Comparison of ENCODE assay signal across 12 cellular contexts in the genomic region with DNA sequence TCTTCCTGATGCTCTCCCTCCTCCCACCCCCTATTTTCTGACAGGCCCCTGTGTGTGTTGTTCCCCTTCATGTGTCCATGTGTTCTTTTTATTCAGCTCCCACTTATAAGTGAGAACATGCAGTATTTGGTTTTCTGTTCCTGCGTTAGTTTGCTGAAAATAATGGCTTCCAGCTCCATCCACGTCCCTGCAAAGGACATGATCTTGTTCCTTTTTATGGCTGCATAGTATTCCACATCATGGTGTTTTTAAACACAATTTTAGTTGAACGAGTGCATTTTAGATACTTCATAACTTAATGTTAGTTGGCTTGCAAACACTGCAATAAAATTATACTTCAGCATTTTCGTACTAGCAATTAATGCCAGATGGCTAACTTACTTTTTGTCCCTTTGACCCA. TPM values are rescaled to one million over a fixed set of nuclear protein-coding genes. Genes with fewer than 3 reads are reported as not detected.
"Had no signal": no experiment of that assay in that cellular context is flagged by ENCODE, and none has a peak within 500 bp of the region (broad histone marks: within the 10 kb centered on the region; RNA-seq: fewer than 3 reads in every experiment).

No MANE protein-coding gene starts in this region.

- H3K36me3 ChIP-seq: HAP-1 had no signal

- H3K4me3 ChIP-seq: GM23248, GM23338, HAP-1 had no signal

- H3K9ac ChIP-seq: GM23248 had no signal

- H2AFZ ChIP-seq: GM23248, GM23338 had no signal

- H3K4me1 ChIP-seq: HAP-1 had no signal

- H3K9me3 Mint-ChIP-seq: GM23338, H9, HFFc6 had no signal

- H3K4me2 ChIP-seq: GM23338 had no signal

- FAIRE-seq: H1, H54 had no signal

- H3K4me3 Mint-ChIP-seq: GM23338, H9, HFFc6 had no signal

- H3K4me1 Mint-ChIP-seq: GM23338 had no signal

- DNase-seq: GM23248, GOT3, H7, H9, HCEC 1CT, HFFc6 had no signal

- ATAC-seq: GM23338, HCT116 had no signal

- H3K27ac ChIP-seq: GM23248 had no signal

- H3K9me3 ChIP-seq: HAP-1 had no signal

- H3K27ac Mint-ChIP-seq: GM23338, H9, HFFc6 had no signal

RNA-seq across cellular contexts. Expression of gene COL9A1, which starts 28.5 kb away (rescaled TPM):
- total RNA-seq: GM23248, H4, HFFc6 had no signal
- polyA plus RNA-seq: GM23248 had no signal
